ENCODE assay signal across 10 cellular contexts in the genomic region with DNA sequence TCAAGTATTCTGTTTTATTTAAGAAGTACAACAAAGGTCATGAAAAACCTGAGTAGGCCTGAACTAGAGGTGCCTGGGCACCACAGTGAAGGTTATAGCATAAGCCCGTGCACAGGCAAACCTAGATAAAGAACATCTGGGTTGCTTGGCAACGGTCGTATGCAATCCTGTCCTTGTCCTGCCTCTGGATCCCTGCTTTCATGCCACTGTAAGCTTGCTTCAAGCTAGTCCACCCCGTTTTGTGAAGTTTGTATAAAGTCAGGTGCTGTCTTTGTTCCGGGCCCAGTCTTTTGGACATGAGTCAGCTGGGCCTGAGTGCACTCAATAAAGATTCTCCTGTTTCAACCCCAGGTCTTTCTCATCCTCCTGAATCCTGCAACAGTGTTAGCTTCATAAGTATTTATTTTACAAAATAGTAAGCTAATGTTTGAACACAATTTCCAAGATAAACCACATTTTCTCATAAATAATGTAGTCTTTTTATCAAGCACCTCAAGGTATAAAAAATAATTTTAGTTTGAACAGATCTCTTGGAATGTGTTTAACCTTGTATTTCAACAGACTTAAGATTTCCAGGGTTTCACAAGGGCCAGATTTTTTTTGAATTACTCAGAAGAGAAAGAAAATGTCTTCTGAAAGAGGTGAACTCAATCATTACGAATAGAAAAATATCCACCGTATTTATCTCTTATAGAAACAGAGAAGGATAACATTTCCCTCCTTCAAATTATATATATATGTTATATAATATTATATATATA. TPM values are rescaled to one million over a fixed set of nuclear protein-coding genes. Genes with fewer than 3 reads are reported as not detected.
DNase-seq lines count a peak whose midpoint lies in the region; ATAC-seq and TF ChIP-seq lines count a peak whose summit lies in the region.
"Had no signal": no experiment of that assay in that cellular context is flagged by ENCODE, and none has a peak within 500 bp of the region (broad histone marks: within the 10 kb centered on the region; RNA-seq: fewer than 3 reads in every experiment).

No MANE protein-coding gene starts in this region.

- peak overlapping the region; percentile 30 for H3K9ac ChIP-seq in smooth muscle cell (ENCODE audit: low read depth)

- DNase-seq in MCF 10A (ENCODE audit: unreplicated experiment): peak; percentile 82
- no peak for DNase-seq in breast epithelium (ENCODE audit: low spot score in 2 of 2)
- peak; percentile 55 for DNase-seq in SK-N-DZ (ENCODE audit: low spot score)
- DNase-seq in foreskin keratinocyte: peak; percentile 55 to 79
- DNase-seq in smooth muscle cell (lab: John Stamatoyannopoulos, UW; ENCODE audit: unreplicated experiment): no peak
- no peak for DNase-seq in HK-2 (ENCODE audit: unreplicated experiment)
- no peak for DNase-seq in GDM1 (lab: John Stamatoyannopoulos, UW)
- DNase-seq in PC-9: no peak
- DNase-seq: activated gamma-delta T cell treated with Interleukin-2 at 50 U/mL for 16 hours had no signal

- intact Hi-C loops in MCF 10A (cut with micrococcal nuclease): no loop called here
- intact Hi-C loops in breast epithelium (cut with DNase I; ENCODE audit: low total_unique reads): no loop called here
- intact Hi-C loops in PC-9 (cut with micrococcal nuclease; ENCODE audit: unreplicated experiment): no loop called here

- H3K4me3 Mint-ChIP-seq in MCF 10A (ENCODE audit: unreplicated experiment): peak overlapping the region; percentile 16

- no peaks in the 10 kb centered on the region for H3K27me3 Mint-ChIP-seq in MCF 10A (ENCODE audit: insufficient read depth, unreplicated experiment)

- no peaks in the 10 kb centered on the region; the same call in 1 of the 2 replicates for H3K9me2 ChIP-seq in PC-9 (ENCODE audit: insufficient read depth)

- no peak overlapping the region for H3K27ac ChIP-seq in breast epithelium
- no peak overlapping the region for H3K27ac ChIP-seq in foreskin keratinocyte
- peak overlapping the region; percentile 71 for H3K27ac ChIP-seq in smooth muscle cell (ENCODE audit: low read depth)
- no peak overlapping the region for H3K27ac ChIP-seq in PC-9
- H3K27ac ChIP-seq: upper lobe of left lung had no signal

- H3K4me1 Mint-ChIP-seq in MCF 10A (ENCODE audit: insufficient read depth, unreplicated experiment): peaks cover 7% of the 10 kb centered on the region

- H3K4me3 ChIP-seq in breast epithelium (no peak overlapping the region), smooth muscle cell (no peak overlapping the region), PC-9 (no peak overlapping the region)
- H3K4me3 ChIP-seq: upper lobe of left lung had no signal

- peak; percentile 47 for ATAC-seq in foreskin keratinocyte

- BruUV-seq in MCF 10A (replicated peaks; lab: Mats Ljungman, UMichigan) (TSS peak; percentile 65), PC-9 (replicated peaks; lab: Mats Ljungman, UMichigan) (no TSS peak)

- H3K27ac Mint-ChIP-seq in MCF 10A (ENCODE audit: low read depth, unreplicated experiment): peak overlapping the region; percentile 97

- WGBS in smooth muscle cell (ENCODE audit: low lambda C conversion rate): 38% methylated on average over 7 of the region's 7 CpGs

- H3F3A ChIP-seq in smooth muscle cell (ENCODE audit: low read depth) (no peaks in the 10 kb centered on the region), PC-9 (ENCODE audit: insufficient read depth, low read depth) (no peaks in the 10 kb centered on the region)

- H3K4me2 ChIP-seq in smooth muscle cell (peak overlapping the region; percentile 0), PC-9 (no peak overlapping the region)

- H3K9me3 Mint-ChIP-seq in MCF 10A (ENCODE audit: unreplicated experiment): no peaks in the 10 kb centered on the region

- H3K27me3 ChIP-seq in breast epithelium (no peaks in the 10 kb centered on the region), foreskin keratinocyte (no peaks in the 10 kb centered on the region), smooth muscle cell (ENCODE audit: low read depth) (no peaks in the 10 kb centered on the region), PC-9 (ENCODE audit: insufficient read depth, low read depth) (no peaks in the 10 kb centered on the region)
- H3K27me3 ChIP-seq: upper lobe of left lung had no signal

- CTCF ChIA-PET in MCF 10A (lab: Yijun Ruan, JAX): interaction anchor here (0.6 to 3.6 kb wide), 6 partner anchors 10 to 210 kb away, joined by 3 to 24 read pairs (median 6); a partner anchor contains a TSS
- CTCF ChIA-PET in PC-9 (lab: Charles Lee): no interaction called here

- H3K4me1 ChIP-seq in breast epithelium (no peaks in the 10 kb centered on the region), foreskin keratinocyte (peaks cover 6% of the 10 kb centered on the region), smooth muscle cell (ENCODE audit: low read depth) (peaks cover 36% of the 10 kb centered on the region), PC-9 (replicated peaks; ENCODE audit: insufficient read depth) (no peaks in the 10 kb centered on the region)

- no peaks in the 10 kb centered on the region for H3K36me3 Mint-ChIP-seq in MCF 10A (ENCODE audit: insufficient read depth, unreplicated experiment)

- no peaks in the 10 kb centered on the region for H3K9me3 ChIP-seq in breast epithelium
- no peaks in the 10 kb centered on the region for H3K9me3 ChIP-seq in smooth muscle cell (replicated peaks; ENCODE audit: low read depth)
- H3K9me3 ChIP-seq in PC-9 (ENCODE audit: insufficient read depth, low read depth): no peaks in the 10 kb centered on the region
- H3K9me3 ChIP-seq: upper lobe of left lung had no signal

- H3K79me2 ChIP-seq in smooth muscle cell (ENCODE audit: low read depth): no peaks in the 10 kb centered on the region
- H3K79me2 ChIP-seq in PC-9 (ENCODE audit: low read depth): no peaks in the 10 kb centered on the region

- H2AFZ ChIP-seq in smooth muscle cell (ENCODE audit: low read depth) (no peak overlapping the region), PC-9 (no peak overlapping the region)

- H3K36me3 ChIP-seq in breast epithelium (no peaks in the 10 kb centered on the region), smooth muscle cell (ENCODE audit: low read depth) (no peaks in the 10 kb centered on the region), PC-9 (ENCODE audit: low read depth) (no peaks in the 10 kb centered on the region)
- H3K36me3 ChIP-seq: upper lobe of left lung had no signal

- TF ChIP-seq POLR2A in breast epithelium (IDR thresholded peaks at IDR 0.05): no peak

- TF ChIP-seq CTCF in MCF 10A (IDR thresholded peaks at IDR 0.05; ENCODE audit: unreplicated experiment) (no peak), breast epithelium (IDR thresholded peaks at IDR 0.05) (no peak), foreskin keratinocyte (conservative IDR thresholded peaks at IDR 0.05) (no peak), smooth muscle cell (IDR thresholded peaks at IDR 0.05; ENCODE audit: borderline replicate concordance, insufficient read depth, poor library complexity, severe bottlenecking) (no peak), PC-9 (conservative IDR thresholded peaks at IDR 0.05) (no peak)

- POLR2A ChIA-PET in MCF 10A (lab: Yijun Ruan, JAX): interaction anchor here (0.9 to 4.5 kb wide), 12 partner anchors 8 to 448 kb away, joined by 3 to 40 read pairs (median 4); a partner anchor contains a TSS
- POLR2A ChIA-PET in PC-9 (lab: Charles Lee; ENCODE audit: unreplicated experiment): no interaction called here

- H4K20me1 ChIP-seq in smooth muscle cell (ENCODE audit: low read depth): no peaks in the 10 kb centered on the region
- H4K20me1 ChIP-seq in PC-9 (ENCODE audit: insufficient read depth): no peaks in the 10 kb centered on the region

RNA-seq across cellular contexts. Expression of a gene that starts 14.3 kb away (rescaled TPM):
- not detected in 2 replicates for total RNA-seq in MCF 10A (2022)
- under 1 TPM in 2 of 3 donors, not detected in 1; 0.15 to 0.48 TPM for total RNA-seq in breast epithelium
- polyA plus RNA-seq in SK-N-DZ (2014; cell fraction: cytosol; rRNA removed): 0.25 TPM in 1 of 2 replicates, not detected in the other
- polyA plus RNA-seq in SK-N-DZ (2014; cell fraction: nucleus; rRNA removed): 0.08 TPM in 1 of 2 replicates, not detected in the other
- not detected in 2 replicates for total RNA-seq in foreskin keratinocyte
- not detected in 2 replicates for polyA plus RNA-seq in foreskin keratinocyte
- 0.09 TPM in 1 of 2 replicates, not detected in the other for total RNA-seq in smooth muscle cell
- polyA plus RNA-seq in smooth muscle cell: 0.08 TPM in 1 of 2 replicates, not detected in the other
- not detected in 2 replicates for total RNA-seq in PC-9 (2021)
- total RNA-seq: upper lobe of left lung had no signal

RNA-seq across cellular contexts. Expression of a gene that starts 24.6 kb away (rescaled TPM):
- total RNA-seq in MCF 10A (2022): 0.44 TPM in 1 of 2 replicates, not detected in the other
- total RNA-seq in breast epithelium: 10 to 100 TPM in 2 of 3 donors, 1 to 10 TPM in 1; 4.8 to 20.8 (median 17.0) TPM
- polyA plus RNA-seq in SK-N-DZ (2014; cell fraction: cytosol; rRNA removed): 3.9 and 6.8 TPM in 2 replicates
- polyA plus RNA-seq in SK-N-DZ (2014; cell fraction: nucleus; rRNA removed): 1.9 and 4.7 TPM in 2 replicates
- total RNA-seq in foreskin keratinocyte: 0.11 and 0.14 TPM in 2 replicates
- 0.03 and 0.12 TPM in 2 replicates for polyA plus RNA-seq in foreskin keratinocyte
- total RNA-seq in smooth muscle cell: 7.8 and 10.0 TPM in 2 replicates
- 9.3 and 12.4 TPM in 2 replicates for polyA plus RNA-seq in smooth muscle cell
- total RNA-seq in PC-9 (2021): 1.9 and 4.0 TPM in 2 replicates

Comparison
In these comparisons a context has a peak if more than half of its experiments do, and no peak if none do; other contexts are left out.
1. DNase-seq: peak in MCF 10A (single experiment), SK-N-DZ (single experiment) and foreskin keratinocyte (2 of 2); none in breast epithelium (0 of 2), smooth muscle cell (single experiment), HK-2 (single experiment), GDM1 (single experiment) and PC-9 (0 of 2).